In the genomic region with DNA sequence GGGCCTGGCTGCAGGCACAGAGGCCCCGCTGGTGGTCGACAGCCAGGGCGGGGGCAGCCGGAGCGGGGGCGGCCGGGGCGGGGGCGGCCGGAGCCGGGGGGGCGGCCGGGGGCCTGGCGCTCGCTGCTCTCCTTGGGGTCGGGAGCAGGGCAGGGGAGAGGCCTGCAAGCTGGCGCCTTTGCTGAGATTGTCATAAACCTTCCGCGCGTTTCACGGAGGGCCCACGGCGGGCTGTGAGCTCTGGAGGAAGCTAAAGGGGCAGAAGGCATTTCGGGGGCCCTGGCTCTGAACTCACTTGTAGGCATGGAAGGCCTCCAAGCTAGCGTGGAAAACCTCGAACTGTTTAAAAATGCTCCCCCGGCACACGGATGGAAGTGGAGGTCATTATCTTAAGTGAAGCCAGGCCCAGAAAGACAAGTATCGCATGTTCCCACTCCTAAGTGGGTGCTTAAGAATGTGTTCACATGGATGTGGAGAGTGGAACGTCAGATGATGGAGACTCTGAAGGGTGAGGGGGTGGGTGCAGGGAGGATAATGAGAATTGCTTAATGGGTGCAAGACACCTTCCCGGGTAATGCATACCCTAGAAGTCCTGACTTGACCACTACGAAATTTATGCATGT, we compare ENCODE assay signal across 8 cellular contexts. TPM values are rescaled to one million over a fixed set of nuclear protein-coding genes. Genes with fewer than 3 reads are reported as not detected.
DNase-seq lines count a peak whose midpoint lies in the region; ATAC-seq and TF ChIP-seq lines count a peak whose summit lies in the region.

No MANE protein-coding gene starts in this region.

- H2BK20ac ChIP-seq in H9 (ENCODE audit: low read depth, low read length, poor library complexity, severe bottlenecking): no peak overlapping the region

- H3F3A ChIP-seq in neural progenitor cell (ENCODE audit: low read depth): peaks cover 21% of the 10 kb centered on the region

- no peak overlapping the region for H3K27ac ChIP-seq in CD8-positive, alpha-beta T cell (ENCODE audit: low read depth, low read length)
- no peak overlapping the region for H3K27ac ChIP-seq in H9 (ENCODE audit: insufficient read length, low read depth, low read length)
- peak overlapping the region; percentile 88 to 93 (median 92) for H3K27ac ChIP-seq in esophagus muscularis mucosa (replicated peaks in 1 of 4)
- H3K27ac ChIP-seq in neural progenitor cell: peak overlapping the region; percentile 34

- no peak overlapping the region for H4K5ac ChIP-seq in H9 (ENCODE audit: insufficient read length, low read depth, low read length)

- no peak overlapping the region for H2BK120ac ChIP-seq in H9 (ENCODE audit: low read depth, low read length, poor library complexity, severe bottlenecking)

- H3K9ac ChIP-seq in H9 (ENCODE audit: extremely low read depth, insufficient read length, low read length): peak overlapping the region; percentile 51
- no peak overlapping the region for H3K9ac ChIP-seq in neural progenitor cell

- H3K79me1 ChIP-seq in H9 (ENCODE audit: insufficient read depth, low read depth, low read length, poor library complexity, severe bottlenecking): no peaks in the 10 kb centered on the region

- peaks cover 18% of the 10 kb centered on the region for H3K4me1 ChIP-seq in CD8-positive, alpha-beta T cell (ENCODE audit: insufficient read depth, low read length)
- H3K4me1 ChIP-seq in H9 (ENCODE audit: insufficient read depth, low read length) (no peaks in the 10 kb centered on the region), esophagus muscularis mucosa (peaks cover 8 to 37% (median 22%) of the 10 kb centered on the region in 4 donors), neural progenitor cell (peaks cover 5% of the 10 kb centered on the region)

- TF ChIP-seq POLR2A in esophagus muscularis mucosa (IDR thresholded peaks at IDR 0.05; ENCODE audit: low read depth): no peak

- peak overlapping the region; percentile 76 for H3K14ac ChIP-seq in H9 (ENCODE audit: insufficient read depth, low read length)

- no peaks in the 10 kb centered on the region for H3K9me3 Mint-ChIP-seq in CD8-positive, alpha-beta T cell
- H3K9me3 Mint-ChIP-seq in H9 (peaks cover 3% of the 10 kb centered on the region in 2 experiments; a peak in 3 of 5 replicates), neural progenitor cell (no peaks in the 10 kb centered on the region)

- H3T11ph ChIP-seq in H9 (ENCODE audit: low read length): no peak overlapping the region

- H3K79me2 ChIP-seq in H9 (ENCODE audit: insufficient read depth, low read length) (no peaks in the 10 kb centered on the region), neural progenitor cell (ENCODE audit: low read depth) (peaks cover 3% of the 10 kb centered on the region)

- no peak overlapping the region for H3K4ac ChIP-seq in H9 (ENCODE audit: low read depth, low read length)

- no peak overlapping the region for H2BK12ac ChIP-seq in H9 (ENCODE audit: insufficient read length, low read depth, low read length)

- no peak for TF ChIP-seq CTCF in CD8-positive, alpha-beta T cell (IDR thresholded peaks at IDR 0.05)
- TF ChIP-seq CTCF in H9 (conservative IDR thresholded peaks at IDR 0.05) (no peak), esophagus muscularis mucosa (IDR thresholded peaks at IDR 0.05) (no peak), neural progenitor cell (IDR thresholded peaks at IDR 0.05) (no peak)

- H3K23ac ChIP-seq in H9 (ENCODE audit: insufficient read length, low read depth, low read length): no peak overlapping the region

- peak; percentile 9 for ATAC-seq in CD8-positive, alpha-beta T cell
- ATAC-seq in HG02623 (IDR thresholded peaks at IDR 0.05; ENCODE audit: unreplicated experiment): no peak
- ATAC-seq in HG02610 (IDR thresholded peaks at IDR 0.05; ENCODE audit: unreplicated experiment): no peak

- peak in 1 of 7 experiments; percentile 52 for DNase-seq in CD8-positive, alpha-beta T cell
- no peak for DNase-seq in H9
- DNase-seq in SK-N-DZ (ENCODE audit: low spot score): peak; percentile 51
- DNase-seq in esophagus muscularis mucosa (ENCODE audit: extremely low spot score): no peak
- DNase-seq in neural progenitor cell (ENCODE audit: low spot score): no peak
- no peak for DNase-seq in NCI-H510A treated with DMSO at 0.1 percent for 48 hours (lab: John Stamatoyannopoulos, UW)

- peak overlapping the region; percentile 72 for H3K4me3 Mint-ChIP-seq in CD8-positive, alpha-beta T cell
- H3K4me3 Mint-ChIP-seq in H9: peak overlapping the region; percentile 71 to 85
- H3K4me3 Mint-ChIP-seq in neural progenitor cell: peak overlapping the region; percentile 84

- no peak overlapping the region for H2BK15ac ChIP-seq in H9 (ENCODE audit: low read depth, low read length)

- H4K20me1 ChIP-seq in H9 (ENCODE audit: control insufficient read depth, insufficient read depth, insufficient read length) (no peaks in the 10 kb centered on the region), neural progenitor cell (ENCODE audit: low read depth) (no peaks in the 10 kb centered on the region)

- no peak overlapping the region for H4K8ac ChIP-seq in H9 (replicated peaks; ENCODE audit: insufficient read length, low read depth, low read length)

- no peak overlapping the region for H4K91ac ChIP-seq in H9 (ENCODE audit: insufficient read length, low read depth, low read length)

- no peak overlapping the region for H2BK5ac ChIP-seq in H9 (ENCODE audit: insufficient read length, low read length)

- peaks cover 21% of the 10 kb centered on the region for H3K4me1 Mint-ChIP-seq in CD8-positive, alpha-beta T cell (ENCODE audit: low read depth)
- H3K4me1 Mint-ChIP-seq in H9 (peaks cover 22 to 24% of the 10 kb centered on the region in 2 experiments), neural progenitor cell (peaks cover 26% of the 10 kb centered on the region)

- no peak overlapping the region for H3K56ac ChIP-seq in H9 (ENCODE audit: insufficient read length, low read depth, low read length)

- no peaks in the 10 kb centered on the region for H3K27me3 ChIP-seq in CD8-positive, alpha-beta T cell (ENCODE audit: insufficient read depth, low read length)
- H3K27me3 ChIP-seq in H9 (ENCODE audit: insufficient read depth, low read length): peaks cover 3% of the 10 kb centered on the region; the same call in 1 of the 2 replicates
- H3K27me3 ChIP-seq in esophagus muscularis mucosa: no peaks in the 10 kb centered on the region
- peaks cover 39% of the 10 kb centered on the region for H3K27me3 ChIP-seq in neural progenitor cell

- CTCF ChIA-PET in CD8-positive, alpha-beta T cell (lab: Charles Lee): no interaction called here

- no peak for TF ChIP-seq EP300 in esophagus muscularis mucosa (IDR thresholded peaks at IDR 0.05)

- no peaks in the 10 kb centered on the region for H3K36me3 ChIP-seq in CD8-positive, alpha-beta T cell (ENCODE audit: insufficient read depth, low read length)
- H3K36me3 ChIP-seq in esophagus muscularis mucosa: no peaks in the 10 kb centered on the region
- no peaks in the 10 kb centered on the region for H3K36me3 ChIP-seq in neural progenitor cell

- H3K23me2 ChIP-seq in H9 (ENCODE audit: insufficient read length, low read depth, low read length, poor library complexity, severe bottlenecking): peaks cover 8% of the 10 kb centered on the region

- H3K9me3 ChIP-seq in CD8-positive, alpha-beta T cell (ENCODE audit: low read length): no peaks in the 10 kb centered on the region
- H3K9me3 ChIP-seq in H9 (ENCODE audit: control insufficient read depth, low read depth, low read length): no peaks in the 10 kb centered on the region
- H3K9me3 ChIP-seq in esophagus muscularis mucosa: no peaks in the 10 kb centered on the region
- no peaks in the 10 kb centered on the region for H3K9me3 ChIP-seq in neural progenitor cell (ENCODE audit: low read depth)

- H3K4me3 ChIP-seq in CD8-positive, alpha-beta T cell (ENCODE audit: low read depth, low read length): peak overlapping the region; percentile 71
- H3K4me3 ChIP-seq in esophagus muscularis mucosa (peak overlapping the region; percentile 66 to 82 (median 75)), neural progenitor cell (peak overlapping the region; percentile 45)

- intact Hi-C loops in CD8-positive, alpha-beta T cell (cut with DNase I, micrococcal nuclease): loop anchor here (5.0 to 10.0 kb wide), 2 partner anchors 249 to 1316 kb away; partner anchors contain the start of genes FAM210A (in 1 of the 2), RNMT (in 1 of the 2) and SPIRE1 (in 1 of the 2)
- intact Hi-C loops in esophagus muscularis mucosa (cut with DNase I): loop anchor here (5.0 kb wide), 1 partner anchor 249 kb away; the partner anchor contains the start of gene SPIRE1

- H2AFZ ChIP-seq in H9 (ENCODE audit: low read length) (no peak overlapping the region), neural progenitor cell (replicated peaks) (peak overlapping the region; percentile 61)

- peak overlapping the region; percentile 30 for H3K27ac Mint-ChIP-seq in CD8-positive, alpha-beta T cell
- H3K27ac Mint-ChIP-seq in H9 (peak overlapping the region in 1 of 3 experiments; percentile 33; a peak in 1 of 7 replicates), neural progenitor cell (no peak overlapping the region)

- H3K4me2 ChIP-seq in H9 (ENCODE audit: insufficient read depth, insufficient read length, low read length) (peak overlapping the region; percentile 89), neural progenitor cell (peak overlapping the region; percentile 81)

- peak overlapping the region; percentile 35 for H3K18ac ChIP-seq in H9 (ENCODE audit: insufficient read length, low read depth, low read length)

- POLR2A ChIA-PET in CD8-positive, alpha-beta T cell (lab: Charles Lee): interaction anchor here (1.0 to 1.7 kb wide), 2 partner anchors 31 to 1137 kb away, joined by 3 to 18 read pairs; partner anchors contain the start of gene AFG3L2

- no peak overlapping the region for H2AK5ac ChIP-seq in H9 (ENCODE audit: insufficient read length, low read length)

- no CpG with 5 or more reads among the region's 32 CpGs for WGBS in H9 (ENCODE audit: extremely low coverage, insufficient read length, low lambda C conversion rate)
- WGBS in esophagus muscularis mucosa: 14% methylated on average over 9 of the region's 32 CpGs

- no peaks in the 10 kb centered on the region for H3K36me3 Mint-ChIP-seq in CD8-positive, alpha-beta T cell
- H3K36me3 Mint-ChIP-seq in H9 (ENCODE audit: insufficient read depth in 1 of 3, low read depth in 3 of 3): peaks cover 0 to 3% (median 2%) of the 10 kb centered on the region in 3 experiments; a peak in 3 of 7 replicates
- H3K36me3 Mint-ChIP-seq in neural progenitor cell: peaks cover 4% of the 10 kb centered on the region

- H3K27me3 Mint-ChIP-seq in CD8-positive, alpha-beta T cell (ENCODE audit: low read depth): peaks cover 10% of the 10 kb centered on the region
- H3K27me3 Mint-ChIP-seq in H9 (ENCODE audit: low read depth) (peaks cover 47% of the 10 kb centered on the region), neural progenitor cell (ENCODE audit: insufficient read depth, low read depth) (peaks cover 17% of the 10 kb centered on the region)

RNA-seq across cellular contexts. Expression of gene PRELID3A, which starts 0.6 kb away (rescaled TPM):
- total RNA-seq in CD8-positive, alpha-beta T cell: under 1 TPM; 0.39 to 0.54 TPM
- total RNA-seq in H9 (2021): 4.8 and 5.4 TPM in 2 replicates
- polyA plus RNA-seq in SK-N-DZ (2014; cell fraction: cytosol; rRNA removed): 20.3 and 31.9 TPM in 2 replicates
- 128 and 147 TPM in 2 replicates for polyA plus RNA-seq in SK-N-DZ (2014; cell fraction: nucleus; rRNA removed)
- total RNA-seq in esophagus muscularis mucosa: 1 to 10 TPM; 3.0 to 6.3 (median 4.4) TPM
- total RNA-seq in neural progenitor cell (ENCODE audit: low replicate concordance): 12.0 and 14.2 TPM in 2 replicates

RNA-seq across cellular contexts. Expression of gene AFG3L2, which starts 31.3 kb away (rescaled TPM):
- total RNA-seq in CD8-positive, alpha-beta T cell: 10 to 100 TPM; 58.4 to 59.0 TPM
- total RNA-seq in H9 (2021) (73.5 and 75.8 TPM in 2 replicates), esophagus muscularis mucosa (10 to 100 TPM; 39.8 to 47.7 (median 41.7) TPM), neural progenitor cell (ENCODE audit: low replicate concordance) (38.9 and 51.7 TPM in 2 replicates)
- polyA plus RNA-seq in SK-N-DZ (2014; cell fraction: cytosol; rRNA removed): 58.2 and 62.1 TPM in 2 replicates
- polyA plus RNA-seq in SK-N-DZ (2014; cell fraction: nucleus; rRNA removed): 44.9 and 46.4 TPM in 2 replicates

Comparison
In these comparisons a context has a peak if more than half of its experiments do, and no peak if none do; other contexts are left out.
1. H3K27ac ChIP-seq: peak in esophagus muscularis mucosa (4 of 4) and neural progenitor cell (single experiment); none in CD8-positive, alpha-beta T cell (single experiment) and H9 (single experiment).
2. Peak in every context shown above with its lines, with median percentiles within 50 percentile points of each other: H3K4me3 ChIP-seq and H3K4me3 Mint-ChIP-seq.